Comparison of ENCODE assay signal across 9 cellular contexts in the genomic region with DNA sequence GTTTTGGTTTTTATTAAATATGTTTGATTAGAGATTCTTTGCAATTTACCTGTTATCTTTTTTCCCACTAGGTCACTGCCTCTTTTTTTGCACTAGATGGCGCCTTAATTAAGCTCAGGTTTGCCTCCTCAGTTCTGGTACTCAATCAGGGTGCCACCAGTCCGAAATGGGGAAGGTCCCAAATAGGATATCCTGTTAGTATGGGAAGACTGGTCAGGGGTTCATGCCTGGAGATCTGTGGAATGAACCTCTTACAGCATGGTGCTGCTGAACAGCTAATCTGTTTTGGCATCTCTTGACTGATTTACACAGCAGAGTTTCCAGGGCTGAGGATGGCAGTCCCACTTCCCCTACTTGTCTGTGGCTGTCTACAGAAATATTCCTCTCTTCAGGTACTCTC. TPM values are rescaled to one million over a fixed set of nuclear protein-coding genes. Genes with fewer than 3 reads are reported as not detected.
DNase-seq lines count a peak whose midpoint lies in the region; ATAC-seq and TF ChIP-seq lines count a peak whose summit lies in the region.
"Had no signal": no experiment of that assay in that cellular context is flagged by ENCODE, and none has a peak within 500 bp of the region (broad histone marks: within the 10 kb centered on the region; RNA-seq: fewer than 3 reads in every experiment).

No MANE protein-coding gene starts in this region.

- H3K36me3 Mint-ChIP-seq in activated naive CD8-positive, alpha-beta T cell treated with anti-CD3 and anti-CD28 coated beads, Interleukin-2, amount 50 U/mL, for 24 hours (ENCODE audit: low read depth) = no peaks in the 10 kb centered on the region

- no peak for TF ChIP-seq POLR2A in testis (IDR thresholded peaks at IDR 0.05)

- DNase-seq in NCI-H2107 treated with DMSO at 0.1 percent for 48 hours (lab: John Stamatoyannopoulos, UW; ENCODE audit: unreplicated experiment) = peak; percentile 3
- DNase-seq in NCI-H2107 (lab: John Stamatoyannopoulos, UW) = no peak
- DNase-seq in activated naive CD8-positive, alpha-beta T cell treated with anti-CD3 and anti-CD28 coated beads, Interleukin-2, amount 50 U/mL, for 24 hours = no peak
- DNase-seq in lower lobe of right lung = no peak
- no peak for DNase-seq in testis
- DNase-seq in posterior vena cava (ENCODE audit: low spot score) = no peak

- peaks cover 59% of the 10 kb centered on the region for H3K4me1 Mint-ChIP-seq in activated naive CD8-positive, alpha-beta T cell treated with anti-CD3 and anti-CD28 coated beads, Interleukin-2, amount 50 U/mL, for 24 hours

- no peak overlapping the region for H3K4me3 Mint-ChIP-seq in activated naive CD8-positive, alpha-beta T cell treated with anti-CD3 and anti-CD28 coated beads, Interleukin-2, amount 50 U/mL, for 24 hours

- H3K27me3 ChIP-seq in lower lobe of right lung (ENCODE audit: low read depth) = no peaks in the 10 kb centered on the region
- no peaks in the 10 kb centered on the region for H3K27me3 ChIP-seq in testis

- ATAC-seq in HG03342 (IDR thresholded peaks at IDR 0.05; ENCODE audit: unreplicated experiment) (peak; percentile 68), lower lobe of right lung (peak in 1 of 2 donors; percentile 57), HG02973 (IDR thresholded peaks at IDR 0.05; ENCODE audit: unreplicated experiment) (no peak)
- ATAC-seq in activated naive CD8-positive, alpha-beta T cell treated with anti-CD3 and anti-CD28 coated beads, Interleukin-2, amount 50 U/mL, for 24 hours = no peak

- H3K36me3 ChIP-seq in lower lobe of right lung (no peaks in the 10 kb centered on the region), testis (ENCODE audit: low read depth, missing control alignments) (no peaks in the 10 kb centered on the region)

- WGBS in testis, 2 donors = 56 to 83% methylated on average over 1 to 2 of the region's 2 CpGs

- no peaks in the 10 kb centered on the region for H3K9me3 ChIP-seq in lower lobe of right lung
- H3K9me3 ChIP-seq in testis = no peaks in the 10 kb centered on the region

- H3K4me1 ChIP-seq in lower lobe of right lung (no peaks in the 10 kb centered on the region), testis (no peaks in the 10 kb centered on the region)

- no peaks in the 10 kb centered on the region for H3K27me3 Mint-ChIP-seq in activated naive CD8-positive, alpha-beta T cell treated with anti-CD3 and anti-CD28 coated beads, Interleukin-2, amount 50 U/mL, for 24 hours

- no peaks in the 10 kb centered on the region for H3K9me3 Mint-ChIP-seq in activated naive CD8-positive, alpha-beta T cell treated with anti-CD3 and anti-CD28 coated beads, Interleukin-2, amount 50 U/mL, for 24 hours

- intact Hi-C loops in lower lobe of right lung (cut with DNase I) = no loop called here
- intact Hi-C loops in testis (cut with DNase I; ENCODE audit: low total_unique reads) = no loop called here
- intact Hi-C loops in posterior vena cava (cut with DNase I) = no loop called here

- TF ChIP-seq CTCF in lower lobe of right lung (IDR thresholded peaks at IDR 0.05) (peak; percentile 41), testis (IDR thresholded peaks at IDR 0.05) (peak in 1 of 3 experiments; percentile 25)

- H3K27ac ChIP-seq in lower lobe of right lung = no peak overlapping the region
- no peak overlapping the region for H3K27ac ChIP-seq in testis

- peak overlapping the region; percentile 56 for H3K27ac Mint-ChIP-seq in activated naive CD8-positive, alpha-beta T cell treated with anti-CD3 and anti-CD28 coated beads, Interleukin-2, amount 50 U/mL, for 24 hours

- H3K4me3 ChIP-seq in lower lobe of right lung = no peak overlapping the region
- H3K4me3 ChIP-seq in testis = no peak overlapping the region

RNA-seq across cellular contexts. Expression of a gene that starts 24.2 kb away (rescaled TPM):
- 1.6 TPM for total RNA-seq in lower lobe of right lung
- total RNA-seq in testis = 100 to 1,000 TPM; 193 to 333 TPM
- 154 TPM for polyA plus RNA-seq in testis (ENCODE audit: insufficient read depth, low read depth, low replicate concordance)
- total RNA-seq in posterior vena cava = under 1 TPM in 1 of 2 donors, not detected in 1; 0.24 TPM

RNA-seq across cellular contexts. Expression of a gene that starts 38.5 kb away (rescaled TPM):
- total RNA-seq in lower lobe of right lung (not detected), testis (1 to 10 TPM in 1 of 2 donors, under 1 TPM in 1; 0.81 to 1.7 TPM), posterior vena cava (not detected)
- 0.34 TPM for polyA plus RNA-seq in testis (ENCODE audit: insufficient read depth, low read depth, low replicate concordance)
- total RNA-seq: activated CD8-positive, alpha-beta memory T cell treated with anti-CD3 and anti-CD28 coated beads for 36 hours had no signal

Comparison
In these comparisons a context has a peak if more than half of its experiments do, and no peak if none do; other contexts are left out.
1. RNA of a gene that starts 24.2 kb away (total RNA-seq): 193 to 333 TPM in testis; 1.6 TPM in lower lobe of right lung (single experiment) and 0.24 TPM in posterior vena cava; every median in the first group is over 10 times any median in the second.